Comparison of ENCODE assay signal across 8 cellular contexts in genomic region chr3:190017575-190018288, GRCh38.
DNase-seq lines count a peak whose midpoint lies in the region; ATAC-seq and TF ChIP-seq lines count a peak whose summit lies in the region.

No MANE protein-coding gene starts in this region.

- no peak overlapping the region for H4K91ac ChIP-seq in IMR-90 (ENCODE audit: insufficient read depth, low read depth, low read length)

- POLR2A ChIA-PET in IMR-90 (lab: Charles Lee; ENCODE audit: unreplicated experiment) = no interaction called here

- no peak for TF ChIP-seq POLR2A in IMR-90 (IDR thresholded peaks at IDR 0.05; ENCODE audit: low read depth, low read length)

- H4K8ac ChIP-seq in IMR-90 (ENCODE audit: low read depth in 2 of 2, low read length in 2 of 2) = no peak overlapping the region

- peaks cover 15% of the 10 kb centered on the region; the same call in 1 of the 2 replicates for H3K4me1 ChIP-seq in IMR-90 (ENCODE audit: control insufficient read depth, insufficient read depth, low read length)

- TF ChIP-seq CTCF in IMR-90 (conservative IDR thresholded peaks at IDR 0.05; ENCODE audit: low read depth, low read length) = peak; percentile 67

- no peak overlapping the region for H4K5ac ChIP-seq in IMR-90 (ENCODE audit: low read depth, low read length)

- H3K14ac ChIP-seq in IMR-90 (replicated peaks; ENCODE audit: low read depth, low read length) = no peak overlapping the region

- H2BK120ac ChIP-seq in IMR-90 (ENCODE audit: low read depth, low read length) = peak overlapping the region; percentile 42; the same call in 1 of the 2 replicates

- H3K4me3 ChIP-seq in IMR-90 (ENCODE audit: insufficient read depth, low read depth, low read length) = no peak overlapping the region

- H3K9me1 ChIP-seq in IMR-90 (ENCODE audit: insufficient read depth, low read length) = peaks cover 6% of the 10 kb centered on the region; the same call in 1 of the 2 replicates

- no peaks in the 10 kb centered on the region for H3K36me3 ChIP-seq in IMR-90 (ENCODE audit: control insufficient read depth, insufficient read depth, low read length)

- no peak overlapping the region for H3K9ac ChIP-seq in IMR-90 (ENCODE audit: low read depth, low read length)

- no peak overlapping the region for H2AK9ac ChIP-seq in IMR-90 (replicated peaks; ENCODE audit: low read depth, low read length, poor library complexity)

- no peaks in the 10 kb centered on the region for H3K36me3 Mint-ChIP-seq in activated naive CD4-positive, alpha-beta T cell treated with anti-CD3 and anti-CD28 coated beads for 36 hours (ENCODE audit: low read depth)

- H3K18ac ChIP-seq in IMR-90 (ENCODE audit: low read depth, low read length) = no peak overlapping the region; the same call in 1 of the 2 replicates

- no peak overlapping the region for H2AK5ac ChIP-seq in IMR-90 (ENCODE audit: low read depth, low read length)

- H3K79me1 ChIP-seq in IMR-90 (ENCODE audit: low read depth in 1 of 2, low read length in 2 of 2) = peaks cover 7 to 54% of the 10 kb centered on the region in 2 experiments; a peak in 3 of 4 replicates

- H3K4ac ChIP-seq in IMR-90 (ENCODE audit: low read depth, low read length) = no peak overlapping the region

- H3K27ac ChIP-seq in IMR-90 (ENCODE audit: insufficient read depth, low read length) = no peak overlapping the region

- CTCF ChIA-PET in IMR-90 (lab: Yijun Ruan, JAX) = interaction anchor here (0.6 to 1.3 kb wide), 2 partner anchors 56 to 382 kb away, joined by 3 to 5 read pairs; no protein-coding TSS in a partner anchor
- CTCF ChIA-PET in activated naive CD4-positive, alpha-beta T cell treated with anti-CD3 and anti-CD28 coated beads for 36 hours (lab: Charles Lee) = no interaction called here

- no peak overlapping the region for H3K27ac Mint-ChIP-seq in activated naive CD4-positive, alpha-beta T cell treated with anti-CD3 and anti-CD28 coated beads for 36 hours

- no peak overlapping the region for H2BK15ac ChIP-seq in IMR-90 (ENCODE audit: low read depth, low read length)

- H3K4me3 Mint-ChIP-seq in activated naive CD4-positive, alpha-beta T cell treated with anti-CD3 and anti-CD28 coated beads for 36 hours = no peak overlapping the region

- H3K4me2 ChIP-seq in IMR-90 (ENCODE audit: low read depth, low read length) = peak overlapping the region; percentile 30; the same call in 1 of the 2 replicates

- peak; percentile 78 for ATAC-seq in IMR-90 (ENCODE audit: low read depth)
- no peak for ATAC-seq in activated CD4-positive, CD25-positive, alpha-beta regulatory T cell treated with anti-CD3 and anti-CD28 coated beads, Interleukin-2, amount 50 U/mL, for 24 hours

- intact Hi-C loops in IMR-90 (cut with micrococcal nuclease) = loop anchor here (1.0 kb wide), 2 partner anchors 103 to 185 kb away; partner anchors contain the start of gene P3H2
- intact Hi-C loops in activated naive CD4-positive, alpha-beta T cell treated with anti-CD3 and anti-CD28 coated beads for 36 hours (cut with micrococcal nuclease) = loop anchor here (5.0 kb wide), 1 partner anchor 185 kb away; no protein-coding TSS in a partner anchor

- H4K20me1 ChIP-seq in IMR-90 (ENCODE audit: insufficient read depth, low read length) = no peaks in the 10 kb centered on the region

- H3K27me3 ChIP-seq in IMR-90 (ENCODE audit: control insufficient read depth, insufficient read depth, low read length) = no peaks in the 10 kb centered on the region

- WGBS in IMR-90 (ENCODE audit: extremely low coverage in 2 of 2, insufficient read length in 1 of 2), 2 experiments = no CpG with 5 or more reads among the region's 6 CpGs

- in situ Hi-C loops in IMR-90 (cut with MboI; ENCODE audit: low sequenced_read_pairs) = loop anchor here (10.0 kb wide), 1 partner anchor 187 kb away; no protein-coding TSS in a partner anchor

- H3K27me3 Mint-ChIP-seq in activated naive CD4-positive, alpha-beta T cell treated with anti-CD3 and anti-CD28 coated beads for 36 hours (ENCODE audit: low read depth) = peaks cover 21% of the 10 kb centered on the region

- H3K23ac ChIP-seq in IMR-90 (ENCODE audit: low read depth, low read length) = no peak overlapping the region

- TF ChIP-seq RAD21 in IMR-90 (IDR thresholded peaks at IDR 0.05; ENCODE audit: low read length) = peak; percentile 79

- no TSS peak for BruUV-seq in IMR-90 (replicated peaks; lab: Mats Ljungman, UMichigan)

- H3K9me3 ChIP-seq in IMR-90 (ENCODE audit: control insufficient read depth, insufficient read depth, low read length) = no peaks in the 10 kb centered on the region

- DNase-seq in COLO829 (ENCODE audit: low spot score) (peak; percentile 60), IMR-90 (peak; percentile 84), astrocyte of the hippocampus (ENCODE audit: low read depth, low spot score) (peak; percentile 85), medulla oblongata (ENCODE audit: extremely low spot score) (peak; percentile 87), NCI-H2196 (lab: John Stamatoyannopoulos, UW; ENCODE audit: unreplicated experiment) (no peak), SHP77 (lab: John Stamatoyannopoulos, UW) (no peak)
- DNase-seq in activated naive CD4-positive, alpha-beta T cell treated with anti-CD3 and anti-CD28 coated beads for 36 hours = no peak

- dilution Hi-C loops in IMR-90 (cut with HindIII; ENCODE audit: low sequenced_read_pairs, unreplicated experiment) = no loop called here

- peak overlapping the region; percentile 52 for H2BK20ac ChIP-seq in IMR-90 (ENCODE audit: low read depth, low read length)

- 0 out of 2 replicates have a peak overlapping the region, but pooled peaks have one; percentile 10 for H3K56ac ChIP-seq in IMR-90 (ENCODE audit: extremely low read depth, insufficient read depth, low read length)

- no peak overlapping the region for H2BK5ac ChIP-seq in IMR-90 (ENCODE audit: low read depth, low read length, poor library complexity, severe bottlenecking)

- H3K4me1 Mint-ChIP-seq in activated naive CD4-positive, alpha-beta T cell treated with anti-CD3 and anti-CD28 coated beads for 36 hours (ENCODE audit: low read depth) = no peaks in the 10 kb centered on the region

- H2AFZ ChIP-seq in IMR-90 (replicated peaks; ENCODE audit: low read length, poor library complexity) = no peak overlapping the region

- no peaks in the 10 kb centered on the region for H3K9me3 Mint-ChIP-seq in activated naive CD4-positive, alpha-beta T cell treated with anti-CD3 and anti-CD28 coated beads for 36 hours

TF ChIP-seq in IMR-90, 13 proteins besides CTCF, POLR2A, EP300 and RAD21:
- peak; percentile 72 for TF ChIP-seq SMC3 (IDR thresholded peaks at IDR 0.05; ENCODE audit: low read depth, low read length)
- no peak for TF ChIP-seq RFX5 (IDR thresholded peaks at IDR 0.05; ENCODE audit: low read depth, low read length)
- TF ChIP-seq MAFK (IDR thresholded peaks at IDR 0.05; ENCODE audit: low read depth, low read length) = no peak
- no peak for TF ChIP-seq BHLHE40 (IDR thresholded peaks at IDR 0.05; ENCODE audit: low read depth, low read length)
- TF ChIP-seq, protein P1, sequence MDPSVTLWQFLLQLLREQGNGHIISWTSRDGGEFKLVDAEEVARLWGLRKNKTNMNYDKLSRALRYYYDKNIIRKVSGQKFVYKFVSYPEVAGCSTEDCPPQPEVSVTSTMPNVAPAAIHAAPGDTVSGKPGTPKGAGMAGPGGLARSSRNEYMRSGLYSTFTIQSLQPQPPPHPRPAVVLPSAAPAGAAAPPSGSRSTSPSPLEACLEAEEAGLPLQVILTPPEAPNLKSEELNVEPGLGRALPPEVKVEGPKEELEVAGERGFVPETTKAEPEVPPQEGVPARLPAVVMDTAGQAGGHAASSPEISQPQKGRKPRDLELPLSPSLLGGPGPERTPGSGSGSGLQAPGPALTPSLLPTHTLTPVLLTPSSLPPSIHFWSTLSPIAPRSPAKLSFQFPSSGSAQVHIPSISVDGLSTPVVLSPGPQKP (IDR thresholded peaks at IDR 0.05; ENCODE audit: borderline replicate concordance, low read depth, low read length) = no peak
- TF ChIP-seq, protein P2, sequence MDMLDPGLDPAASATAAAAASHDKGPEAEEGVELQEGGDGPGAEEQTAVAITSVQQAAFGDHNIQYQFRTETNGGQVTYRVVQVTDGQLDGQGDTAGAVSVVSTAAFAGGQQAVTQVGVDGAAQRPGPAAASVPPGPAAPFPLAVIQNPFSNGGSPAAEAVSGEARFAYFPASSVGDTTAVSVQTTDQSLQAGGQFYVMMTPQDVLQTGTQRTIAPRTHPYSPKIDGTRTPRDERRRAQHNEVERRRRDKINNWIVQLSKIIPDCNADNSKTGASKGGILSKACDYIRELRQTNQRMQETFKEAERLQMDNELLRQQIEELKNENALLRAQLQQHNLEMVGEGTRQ (IDR thresholded peaks at IDR 0.05; ENCODE audit: low read depth, low read length) = no peak
- TF ChIP-seq FOS (IDR thresholded peaks at IDR 0.05; ENCODE audit: low read depth, low read length) = peak; percentile 23; the same call in 1 of the 2 replicates
- TF ChIP-seq RCOR1 (IDR thresholded peaks at IDR 0.05; ENCODE audit: insufficient replicate concordance, low read length) = no peak

Comparison
In these comparisons a context has a peak if more than half of its experiments do, and no peak if none do; other contexts are left out.
1. DNase-seq: peak in COLO829 (single experiment), IMR-90 (single experiment), astrocyte of the hippocampus (single experiment) and medulla oblongata (single experiment); none in NCI-H2196 (single experiment), activated naive CD4-positive, alpha-beta T cell treated with anti-CD3 and anti-CD28 coated beads for 36 hours (single experiment) and SHP77 (0 of 2).